25 cellular contexts compared by ENCODE assay signal in the genomic region with DNA sequence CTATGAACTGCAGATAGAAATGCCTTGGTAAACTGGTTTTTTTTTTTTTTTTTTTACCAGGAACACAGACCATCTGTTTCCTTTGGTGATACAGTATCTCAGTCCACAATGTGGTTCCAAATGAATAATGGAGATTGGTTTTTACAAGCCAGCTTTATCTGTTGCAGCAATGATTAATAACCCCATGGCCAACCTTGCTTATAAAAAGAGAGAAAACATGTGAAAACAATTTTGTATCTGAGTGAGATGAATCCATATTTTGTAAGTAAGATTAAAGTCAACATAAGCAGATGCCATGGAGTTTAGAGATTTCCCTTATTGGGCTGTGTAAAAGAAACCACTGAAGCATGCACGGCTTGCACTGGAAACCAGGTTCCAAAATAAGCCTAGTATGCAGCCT.
DNase-seq lines count a peak whose midpoint lies in the region; ATAC-seq and TF ChIP-seq lines count a peak whose summit lies in the region.
"Had no signal": no experiment of that assay in that cellular context is flagged by ENCODE, and none has a peak within 500 bp of the region (broad histone marks: within the 10 kb centered on the region; RNA-seq: fewer than 3 reads in every experiment).

No MANE protein-coding gene starts in this region.

- ATAC-seq in HG03280 (IDR thresholded peaks at IDR 0.05; ENCODE audit: unreplicated experiment) (no peak), GM21723 (IDR thresholded peaks at IDR 0.05; ENCODE audit: unreplicated experiment) (no peak)
- ATAC-seq: activated CD4-positive, alpha-beta T cell treated with anti-CD3 and anti-CD28 coated beads for 36 hours; esophagus mucosa; foreskin keratinocyte; HepG2; left cardiac atrium; mucosa of descending colon; natural killer cell treated with Interleukin-12 subunit alpha and Interleukin-12 subunit beta and Interleukin-15 and Interleukin-18, amount 100 ng/mL, for 72 hours; T-cell had no signal

- H3K4me3 Mint-ChIP-seq in endothelial cell (ENCODE audit: unreplicated experiment), result no peak overlapping the region
- H3K4me3 Mint-ChIP-seq: activated CD4-positive, alpha-beta T cell treated with anti-CD3 and anti-CD28 coated beads for 36 hours; activated naive CD8-positive, alpha-beta T cell treated with anti-CD3 and anti-CD28 coated beads for 36 hours; natural killer cell treated with Interleukin-12 subunit alpha and Interleukin-12 subunit beta and Interleukin-15 and Interleukin-18, amount 100 ng/mL, for 72 hours; stimulated activated naive CD8-positive, alpha-beta T cell treated with anti-CD3 and anti-CD28 coated beads, Interleukin-15, Interleukin-2, amounts not matched to agents 100 ng/mL and 50 ng/mL, for 24 hours; T-cell had no signal

- peak; percentile 44 for DNase-seq in D341Med (ENCODE audit: low spot score)
- peak; percentile 94 for DNase-seq in NCI-H1694 (lab: John Stamatoyannopoulos, UW)
- peak; percentile 55 for DNase-seq in NCI-H82 treated with DMSO at 0.1 percent for 48 hours (lab: John Stamatoyannopoulos, UW; ENCODE audit: unreplicated experiment)
- no peak for DNase-seq in endothelial cell (ENCODE audit: low spot score)
- no peak for DNase-seq in HuH-7 (ENCODE audit: low spot score)
- no peak for DNase-seq in cardiac septum (ENCODE audit: low spot score)
- DNase-seq: activated CD4-positive, alpha-beta T cell treated with anti-CD3 and anti-CD28 coated beads for 36 hours; activated CD8-positive, alpha-beta memory T cell treated with anti-CD3 and anti-CD28 coated beads for 24 hours; activated effector memory CD4-positive, alpha-beta T cell treated with anti-CD3 and anti-CD28 coated beads, Interleukin-2, amount 50 U/mL, for 16 hours; activated naive CD8-positive, alpha-beta T cell treated with anti-CD3 and anti-CD28 coated beads for 36 hours; aorta; foreskin keratinocyte; left cardiac atrium; mucosa of descending colon; NCI-H1105; NCI-H2029; NCI-H510A; Peyer's patch; T-cell had no signal

- TF ChIP-seq CTCF in endothelial cell (IDR thresholded peaks at IDR 0.05; ENCODE audit: unreplicated experiment), result no peak

- H3K27ac Mint-ChIP-seq in endothelial cell (ENCODE audit: unreplicated experiment), result peak overlapping the region; percentile 55
- H3K27ac Mint-ChIP-seq: activated CD4-positive, alpha-beta T cell treated with anti-CD3 and anti-CD28 coated beads for 36 hours; natural killer cell treated with Interleukin-12 subunit alpha and Interleukin-12 subunit beta and Interleukin-15 and Interleukin-18, amount 100 ng/mL, for 72 hours; stimulated activated naive CD8-positive, alpha-beta T cell treated with anti-CD3 and anti-CD28 coated beads, Interleukin-15, Interleukin-2, amounts not matched to agents 100 ng/mL and 50 ng/mL, for 24 hours; T-cell had no signal

- no peaks in the 10 kb centered on the region for H3K9me3 Mint-ChIP-seq in endothelial cell (ENCODE audit: unreplicated experiment)

- peaks cover 5% of the 10 kb centered on the region for H3K27me3 Mint-ChIP-seq in endothelial cell (ENCODE audit: unreplicated experiment)
- H3K27me3 Mint-ChIP-seq: natural killer cell treated with Interleukin-12 subunit alpha and Interleukin-12 subunit beta and Interleukin-15 and Interleukin-18, amount 100 ng/mL, for 72 hours had no signal

- H3K36me3 Mint-ChIP-seq in endothelial cell (ENCODE audit: low read depth, unreplicated experiment), result no peaks in the 10 kb centered on the region
- H3K36me3 Mint-ChIP-seq: activated naive CD8-positive, alpha-beta T cell treated with anti-CD3 and anti-CD28 coated beads for 36 hours; T-cell had no signal

- intact Hi-C loops in cardiac septum (cut with DNase I), result no loop called here

- peaks cover 39% of the 10 kb centered on the region for H3K4me1 Mint-ChIP-seq in endothelial cell (ENCODE audit: unreplicated experiment)
- H3K4me1 Mint-ChIP-seq: activated CD4-positive, alpha-beta T cell treated with anti-CD3 and anti-CD28 coated beads for 36 hours; activated naive CD8-positive, alpha-beta T cell treated with anti-CD3 and anti-CD28 coated beads for 36 hours had no signal

Comparison
In these comparisons a context has a peak if more than half of its experiments do, and no peak if none do; other contexts are left out.
1. DNase-seq: peak in D341Med (single experiment), NCI-H1694 (single experiment) and NCI-H82 treated with DMSO at 0.1 percent for 48 hours (single experiment); none in endothelial cell (single experiment), HuH-7 (single experiment) and cardiac septum (single experiment).